In genomic region chr1:54453089-54453488, GRCh38 we compare ENCODE assay signal across 27 cellular contexts. TPM values are rescaled to one million over a fixed set of nuclear protein-coding genes. Genes with fewer than 3 reads are reported as not detected.
A peak's percentile ranks its signal among the peaks of the same experiment; 100 is the strongest.
DNase-seq lines count a peak whose midpoint lies in the region; ATAC-seq and TF ChIP-seq lines count a peak whose summit lies in the region.
"Had no signal": no experiment of that assay in that cellular context is flagged by ENCODE, and none has a peak within 500 bp of the region (broad histone marks: within the 10 kb centered on the region; RNA-seq: fewer than 3 reads in every experiment).

No MANE protein-coding gene starts in this region.

- peak; percentile 43 for DNase-seq in NB4 (ENCODE audit: low read depth)
- DNase-seq in central memory CD8-positive, alpha-beta T cell (ENCODE audit: low spot score in 2 of 2) = no peak
- no peak for DNase-seq in naive thymus-derived CD4-positive, alpha-beta T cell
- peak; percentile 2 for DNase-seq in posterior vena cava (ENCODE audit: low spot score)
- no peak for DNase-seq in DMS153 (lab: John Stamatoyannopoulos, UW)
- DNase-seq in effector memory CD4-positive, alpha-beta T cell = no peak
- no peak for DNase-seq in BE2C
- DNase-seq: AML-193; C1 segment of cervical spinal cord; CD4-positive, alpha-beta memory T cell; COR-L47; EL; GF-D8; H9; HFFc6; KBM-7; MV-4-11; NCI-H1105 treated with DMSO at 0.1 percent for 48 hours; NCI-H146; NCI-H1930; NCI-H2107; NCI-H524; NCI-H748 treated with DMSO at 0.1 percent for 48 hours; SK-N-SH had no signal

- H3K27ac Mint-ChIP-seq in central memory CD8-positive, alpha-beta T cell (ENCODE audit: low read depth) = peak overlapping the region; percentile 53
- H3K27ac Mint-ChIP-seq in naive thymus-derived CD4-positive, alpha-beta T cell = peak overlapping the region in 2 of 9 donors; percentile 36 to 43
- H3K27ac Mint-ChIP-seq: CD4-positive, alpha-beta memory T cell; GM23338; H9; HFFc6 had no signal

- no peak overlapping the region for H3K27ac ChIP-seq in naive thymus-derived CD4-positive, alpha-beta T cell (ENCODE audit: low read depth, low read length)
- H3K27ac ChIP-seq in effector memory CD4-positive, alpha-beta T cell (ENCODE audit: insufficient read depth, low read length, poor library complexity, severe bottlenecking) = no peak overlapping the region
- H3K27ac ChIP-seq: A549 had no signal

- peaks cover 2% of the 10 kb centered on the region for H3K36me3 Mint-ChIP-seq in central memory CD8-positive, alpha-beta T cell (ENCODE audit: insufficient read depth)
- H3K36me3 Mint-ChIP-seq in naive thymus-derived CD4-positive, alpha-beta T cell = peaks cover 0 to 4% (median 0%) of the 10 kb centered on the region in 5 donors
- H3K36me3 Mint-ChIP-seq: CD4-positive, alpha-beta memory T cell had no signal

- no peaks in the 10 kb centered on the region for H3K9me3 Mint-ChIP-seq in central memory CD8-positive, alpha-beta T cell
- H3K9me3 Mint-ChIP-seq in naive thymus-derived CD4-positive, alpha-beta T cell = peaks cover 0 to 20% (median 2%) of the 10 kb centered on the region in 11 donors
- H3K9me3 Mint-ChIP-seq: HFFc6 had no signal

- no peak for TF ChIP-seq POLR2A in NB4 (IDR thresholded peaks at IDR 0.05; ENCODE audit: extremely low read depth, insufficient read length)

- H3K27me3 Mint-ChIP-seq in central memory CD8-positive, alpha-beta T cell = peaks cover 8% of the 10 kb centered on the region
- H3K27me3 Mint-ChIP-seq in naive thymus-derived CD4-positive, alpha-beta T cell = peaks cover 0 to 12% (median 0%) of the 10 kb centered on the region in 5 donors

- no peaks in the 10 kb centered on the region for H3K27me3 ChIP-seq in naive thymus-derived CD4-positive, alpha-beta T cell (ENCODE audit: control insufficient read depth in 2 of 2, insufficient read depth in 2 of 2, low read length in 2 of 2)
- no peaks in the 10 kb centered on the region for H3K27me3 ChIP-seq in effector memory CD4-positive, alpha-beta T cell (replicated peaks; ENCODE audit: control insufficient read depth, insufficient read depth, low read length, poor library complexity, severe bottlenecking)
- H3K27me3 ChIP-seq in BE2C = no peaks in the 10 kb centered on the region

- H3K9me3 ChIP-seq in naive thymus-derived CD4-positive, alpha-beta T cell (ENCODE audit: control insufficient read depth in 2 of 3, low read length in 3 of 3) = no peaks in the 10 kb centered on the region
- no peaks in the 10 kb centered on the region for H3K9me3 ChIP-seq in effector memory CD4-positive, alpha-beta T cell (ENCODE audit: control insufficient read depth, low read length)
- no peaks in the 10 kb centered on the region for H3K9me3 ChIP-seq in BE2C
- H3K9me3 ChIP-seq: A549, SK-N-SH had no signal

- ATAC-seq in central memory CD8-positive, alpha-beta T cell (replicated peaks; ENCODE audit: extremely low read depth, poor library complexity, severe bottlenecking) = peak; percentile 28
- peak; percentile 27 for ATAC-seq in naive thymus-derived CD4-positive, alpha-beta T cell
- ATAC-seq in GM19455 (IDR thresholded peaks at IDR 0.05; ENCODE audit: unreplicated experiment) = no peak
- ATAC-seq: A549, GM23338 had no signal

- peaks cover 8% of the 10 kb centered on the region for H3K4me1 Mint-ChIP-seq in central memory CD8-positive, alpha-beta T cell
- peaks cover 0 to 8% (median 2%) of the 10 kb centered on the region in 7 donors for H3K4me1 Mint-ChIP-seq in naive thymus-derived CD4-positive, alpha-beta T cell

- TF ChIP-seq CTCF in NB4 (IDR thresholded peaks at IDR 0.05; ENCODE audit: low read depth, low read length) (no peak), BE2C (IDR thresholded peaks at IDR 0.05; ENCODE audit: low read depth, low read length) (no peak)

- POLR2A ChIA-PET in naive thymus-derived CD4-positive, alpha-beta T cell (lab: Charles Lee) = no interaction called here

- H3K4me3 ChIP-seq in NB4 (ENCODE audit: low read depth, low read length) (no peak overlapping the region), BE2C (ENCODE audit: low read depth, low read length) (no peak overlapping the region)
- no peak overlapping the region for H3K4me3 ChIP-seq in naive thymus-derived CD4-positive, alpha-beta T cell (ENCODE audit: low read length)
- no peak overlapping the region for H3K4me3 ChIP-seq in effector memory CD4-positive, alpha-beta T cell (ENCODE audit: insufficient read depth, low read depth, low read length, poor library complexity, severe bottlenecking)
- H3K4me3 ChIP-seq: A549, GM23338 had no signal

- H3K4me1 ChIP-seq in naive thymus-derived CD4-positive, alpha-beta T cell (ENCODE audit: control insufficient read depth in 2 of 2, insufficient read depth in 2 of 2, low read length in 2 of 2) = no peaks in the 10 kb centered on the region
- H3K4me1 ChIP-seq in effector memory CD4-positive, alpha-beta T cell (ENCODE audit: control insufficient read depth, insufficient read depth, low read length, poor library complexity, severe bottlenecking) = no peaks in the 10 kb centered on the region
- no peaks in the 10 kb centered on the region for H3K4me1 ChIP-seq in BE2C
- H3K4me1 ChIP-seq: A549 had no signal

- intact Hi-C loops in naive thymus-derived CD4-positive, alpha-beta T cell (cut with micrococcal nuclease) = no loop called here
- intact Hi-C loops in posterior vena cava (cut with DNase I) = no loop called here

- peak overlapping the region; percentile 14 for H3K4me3 Mint-ChIP-seq in central memory CD8-positive, alpha-beta T cell
- no peak overlapping the region for H3K4me3 Mint-ChIP-seq in naive thymus-derived CD4-positive, alpha-beta T cell
- H3K4me3 Mint-ChIP-seq: CD4-positive, alpha-beta memory T cell; GM23338; H9; HFFc6 had no signal

- CTCF ChIA-PET in naive thymus-derived CD4-positive, alpha-beta T cell (lab: Charles Lee) = no interaction called here

- no peaks in the 10 kb centered on the region for H3K36me3 ChIP-seq in naive thymus-derived CD4-positive, alpha-beta T cell (ENCODE audit: control insufficient read depth in 2 of 3, insufficient read depth in 3 of 3, low read length in 3 of 3)
- no peaks in the 10 kb centered on the region for H3K36me3 ChIP-seq in effector memory CD4-positive, alpha-beta T cell (ENCODE audit: control insufficient read depth, insufficient read depth, low read length)
- no peaks in the 10 kb centered on the region for H3K36me3 ChIP-seq in BE2C

RNA-seq across cellular contexts. Expression of gene SSBP3, which starts 46.9 kb away (rescaled TPM):
- 100 to 1,000 TPM in 2 of 5 experiments, 10 to 100 TPM in 3; 69.4 to 124 (median 98.1) TPM for total RNA-seq in naive thymus-derived CD4-positive, alpha-beta T cell
- 10 to 100 TPM; 19.4 to 21.3 TPM for polyA plus RNA-seq in naive thymus-derived CD4-positive, alpha-beta T cell
- total RNA-seq in posterior vena cava = 10 to 100 TPM; 41.8 to 56.1 TPM
- 91.5 TPM for polyA plus RNA-seq in BE2C (2012; ENCODE audit: insufficient read depth, insufficient read length, low read depth)

Comparison
In these comparisons a context has a peak if more than half of its experiments do, and no peak if none do; other contexts are left out.
1. DNase-seq: peak in NB4 (single experiment) and posterior vena cava (single experiment); none in central memory CD8-positive, alpha-beta T cell (0 of 2), naive thymus-derived CD4-positive, alpha-beta T cell (0 of 9), DMS153 (single experiment), effector memory CD4-positive, alpha-beta T cell (0 of 3) and BE2C (single experiment).